ENCODE assay signal across 8 cellular contexts in the genomic region with DNA sequence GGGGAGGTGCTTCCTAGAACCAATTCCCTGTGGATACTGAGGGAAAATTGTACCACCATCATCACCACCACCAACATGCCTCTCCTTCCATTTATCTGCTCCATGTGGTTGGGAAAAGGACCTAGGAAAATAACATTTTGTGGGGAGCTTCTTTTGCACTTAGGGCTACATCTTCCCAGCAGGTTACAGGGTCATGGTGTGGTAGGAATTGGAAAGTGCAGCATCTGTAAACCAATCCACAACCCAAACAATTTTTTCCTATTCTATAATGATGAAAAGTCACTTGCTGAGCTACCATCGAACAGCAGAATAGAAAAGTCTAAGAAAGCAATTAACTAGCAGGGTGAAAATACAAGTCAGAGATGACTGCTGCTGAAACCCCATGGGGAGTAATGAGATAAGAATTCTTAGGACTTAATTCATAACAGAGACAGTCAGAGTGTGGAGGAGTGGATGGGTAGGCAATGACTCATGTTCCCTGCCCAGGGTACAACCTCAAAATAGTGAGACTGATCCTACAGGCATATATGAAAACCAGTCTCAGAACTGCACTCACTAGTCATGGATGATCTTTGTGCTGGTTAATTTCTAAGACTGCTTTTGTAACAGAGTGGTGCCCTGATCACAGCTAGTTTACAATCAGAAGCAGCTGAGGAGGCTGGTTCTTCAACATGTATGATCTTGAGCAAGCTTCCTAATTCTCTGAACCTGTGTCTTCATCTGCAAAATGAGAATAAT. TPM values are rescaled to one million over a fixed set of nuclear protein-coding genes. Genes with fewer than 3 reads are reported as not detected.
A peak's percentile ranks its signal among the peaks of the same experiment; 100 is the strongest.
DNase-seq lines count a peak whose midpoint lies in the region; ATAC-seq and TF ChIP-seq lines count a peak whose summit lies in the region.

No MANE protein-coding gene starts in this region.

- no peaks in the 10 kb centered on the region for H3K9me3 Mint-ChIP-seq in osteocyte (ENCODE audit: unreplicated experiment)
- no peaks in the 10 kb centered on the region for H3K9me3 Mint-ChIP-seq in endothelial cell (ENCODE audit: unreplicated experiment)

- no peaks in the 10 kb centered on the region for H3K27me3 Mint-ChIP-seq in osteocyte (ENCODE audit: unreplicated experiment)
- no peaks in the 10 kb centered on the region for H3K27me3 Mint-ChIP-seq in endothelial cell (ENCODE audit: unreplicated experiment)

- peak in 2 of 3 donors; percentile 18 to 31 for DNase-seq in stimulated activated CD4-positive, alpha-beta T cell treated with anti-CD3 and anti-CD28 coated beads, Interleukin-12 subunit alpha, Interleukin-12 subunit beta, amount 100 ng/mL, for 48 hours (ENCODE audit: low read depth in 2 of 3, low spot score in 1 of 3)
- DNase-seq in stimulated activated CD4-positive, alpha-beta T cell treated with anti-CD3 and anti-CD28 coated beads, Interleukin-2, amount 100 ng/mL, for 48 hours: no peak
- peak; percentile 28 to 51 for DNase-seq in activated T-cell treated with anti-CD3 and anti-CD28 coated beads, Interleukin-2, amount 50 U/mL, for 48 hours
- no peak for DNase-seq in osteocyte (ENCODE audit: extremely low spot score, unreplicated experiment)
- DNase-seq in endothelial cell (ENCODE audit: low spot score): no peak
- DNase-seq in NCI-H82 (lab: John Stamatoyannopoulos, UW): no peak

- TF ChIP-seq CTCF in osteocyte (IDR thresholded peaks at IDR 0.05): peak; percentile 17
- TF ChIP-seq CTCF in endothelial cell (IDR thresholded peaks at IDR 0.05; ENCODE audit: unreplicated experiment): no peak

- peak overlapping the region; percentile 88 for H3K27ac Mint-ChIP-seq in osteocyte (ENCODE audit: unreplicated experiment)
- H3K27ac Mint-ChIP-seq in endothelial cell (ENCODE audit: unreplicated experiment): no peak overlapping the region

- H3K4me3 Mint-ChIP-seq in osteocyte (ENCODE audit: unreplicated experiment): no peak overlapping the region
- H3K4me3 Mint-ChIP-seq in endothelial cell (ENCODE audit: unreplicated experiment): no peak overlapping the region

- H3K4me1 Mint-ChIP-seq in osteocyte (ENCODE audit: unreplicated experiment): peaks cover 84% of the 10 kb centered on the region
- peaks cover 9% of the 10 kb centered on the region for H3K4me1 Mint-ChIP-seq in endothelial cell (ENCODE audit: unreplicated experiment)

- ATAC-seq in HG03135 (IDR thresholded peaks at IDR 0.05; ENCODE audit: unreplicated experiment) (peak; percentile 62), GM21447 (IDR thresholded peaks at IDR 0.05; ENCODE audit: unreplicated experiment) (no peak)

- H3K36me3 Mint-ChIP-seq in osteocyte (ENCODE audit: unreplicated experiment) (no peaks in the 10 kb centered on the region), endothelial cell (ENCODE audit: low read depth, unreplicated experiment) (no peaks in the 10 kb centered on the region)

RNA-seq across cellular contexts. Expression of a gene that starts 38.1 kb away (rescaled TPM):
- total RNA-seq in osteocyte: 0.55 and 1.0 TPM in 2 replicates
- 0.18 TPM for total RNA-seq in endothelial cell (ENCODE audit: unreplicated experiment)

Comparison
In these comparisons a context has a peak if more than half of its experiments do, and no peak if none do; other contexts are left out.
1. DNase-seq: peak in stimulated activated CD4-positive, alpha-beta T cell treated with anti-CD3 and anti-CD28 coated beads, Interleukin-12 subunit alpha, Interleukin-12 subunit beta, amount 100 ng/mL, for 48 hours (2 of 3) and activated T-cell treated with anti-CD3 and anti-CD28 coated beads, Interleukin-2, amount 50 U/mL, for 48 hours (2 of 2); none in stimulated activated CD4-positive, alpha-beta T cell treated with anti-CD3 and anti-CD28 coated beads, Interleukin-2, amount 100 ng/mL, for 48 hours (0 of 2), osteocyte (single experiment), endothelial cell (single experiment) and NCI-H82 (single experiment).